In genomic region chr16:2497116-2497630, GRCh38 we compare ENCODE assay signal across 11 cellular contexts. TPM values are rescaled to one million over a fixed set of nuclear protein-coding genes. Genes with fewer than 3 reads are reported as not detected.
DNase-seq lines count a peak whose midpoint lies in the region; ATAC-seq and TF ChIP-seq lines count a peak whose summit lies in the region.
"Had no signal": no experiment of that assay in that cellular context is flagged by ENCODE, and none has a peak within 500 bp of the region (broad histone marks: within the 10 kb centered on the region; RNA-seq: fewer than 3 reads in every experiment).

No MANE protein-coding gene starts in this region.

- H2BK120ac ChIP-seq in IMR-90 (ENCODE audit: low read depth, low read length), result no peak overlapping the region

- H4K20me1 ChIP-seq in IMR-90 (ENCODE audit: insufficient read depth, low read length), result peaks cover 18% of the 10 kb centered on the region

- H3K14ac ChIP-seq in IMR-90 (replicated peaks; ENCODE audit: low read depth, low read length), result no peak overlapping the region

- no peak for DNase-seq in IMR-90
- DNase-seq in cerebellar cortex (ENCODE audit: low spot score), result peak; percentile 37
- DNase-seq in retina, result peak; percentile 47
- no peak for DNase-seq in tibial artery
- DNase-seq: DMS79 treated with DMSO at 0.1 percent for 48 hours, T-helper 1 cell had no signal

- H2BK5ac ChIP-seq in IMR-90 (ENCODE audit: low read depth, low read length, poor library complexity, severe bottlenecking), result no peak overlapping the region

- no peak overlapping the region for H3K23ac ChIP-seq in IMR-90 (ENCODE audit: low read depth, low read length)

- H3K27ac ChIP-seq in IMR-90 (ENCODE audit: insufficient read depth, low read length), result no peak overlapping the region
- H3K27ac ChIP-seq in tibial artery, result no peak overlapping the region

- H2BK15ac ChIP-seq in IMR-90 (ENCODE audit: low read depth, low read length), result no peak overlapping the region

- H3K79me1 ChIP-seq in IMR-90 (ENCODE audit: low read depth in 1 of 2, low read length in 2 of 2), result peaks cover 3 to 23% of the 10 kb centered on the region in 2 experiments

- no peak overlapping the region for H4K5ac ChIP-seq in IMR-90 (ENCODE audit: low read depth, low read length)

- H3K4me2 ChIP-seq in IMR-90 (ENCODE audit: low read depth, low read length), result no peak overlapping the region
- H3K4me2 ChIP-seq: GM23338 had no signal

- no peak overlapping the region for H2AK9ac ChIP-seq in IMR-90 (replicated peaks; ENCODE audit: low read depth, low read length, poor library complexity)

- POLR2A ChIA-PET in IMR-90 (lab: Charles Lee; ENCODE audit: unreplicated experiment), result no interaction called here

- H3K9me1 ChIP-seq in IMR-90 (ENCODE audit: insufficient read depth, low read length), result no peaks in the 10 kb centered on the region

- no peaks in the 10 kb centered on the region for H3K27me3 ChIP-seq in IMR-90 (ENCODE audit: control insufficient read depth, insufficient read depth, low read length)
- no peaks in the 10 kb centered on the region for H3K27me3 ChIP-seq in tibial artery

- H3K4ac ChIP-seq in IMR-90 (ENCODE audit: low read depth, low read length), result no peak overlapping the region

- no peak for ATAC-seq in IMR-90 (ENCODE audit: low read depth)
- no peak for ATAC-seq in HG02973 (IDR thresholded peaks at IDR 0.05; ENCODE audit: unreplicated experiment)
- ATAC-seq in esophagus mucosa, result no peak
- ATAC-seq: GM23338 had no signal

- H2AK5ac ChIP-seq in IMR-90 (ENCODE audit: low read depth, low read length), result no peak overlapping the region

- in situ Hi-C loops in IMR-90 (cut with MboI; ENCODE audit: low sequenced_read_pairs), result loop anchor here (5.0 kb wide), 1 partner anchor 155 kb away; the partner anchor contains the start of gene ABCA3

- H2AFZ ChIP-seq in IMR-90 (replicated peaks; ENCODE audit: low read length, poor library complexity), result peak overlapping the region; percentile 58
- H2AFZ ChIP-seq: GM23338 had no signal

- H3K4me1 ChIP-seq in IMR-90 (ENCODE audit: control insufficient read depth, insufficient read depth, low read length) (peaks cover 3% of the 10 kb centered on the region), tibial artery (peaks cover 0 to 59% (median 19%) of the 10 kb centered on the region in 4 donors)

- no peak for TF ChIP-seq RAD21 in IMR-90 (IDR thresholded peaks at IDR 0.05; ENCODE audit: low read length)

- no peak for TF ChIP-seq CTCF in IMR-90 (conservative IDR thresholded peaks at IDR 0.05; ENCODE audit: low read depth, low read length)
- no peak for TF ChIP-seq CTCF in tibial artery (IDR thresholded peaks at IDR 0.05)

- intact Hi-C loops in IMR-90 (cut with micrococcal nuclease), result no loop called here
- intact Hi-C loops in tibial artery (cut with DNase I; ENCODE audit: low total_unique reads), result no loop called here

- CTCF ChIA-PET in IMR-90 (lab: Yijun Ruan, JAX), result no interaction called here

- H4K91ac ChIP-seq in IMR-90 (ENCODE audit: insufficient read depth, low read depth, low read length), result no peak overlapping the region

- no peak overlapping the region for H3K9ac ChIP-seq in IMR-90 (ENCODE audit: low read depth, low read length)

- 57% methylated on average over 16 of the region's 21 CpGs; no CpG with 5 or more reads in 1 of the 2 experiments for WGBS in IMR-90 (ENCODE audit: extremely low coverage in 2 of 2, insufficient read length in 1 of 2), 2 experiments

- H3K56ac ChIP-seq in IMR-90 (ENCODE audit: extremely low read depth, insufficient read depth, low read length), result no peak overlapping the region

- H2BK20ac ChIP-seq in IMR-90 (ENCODE audit: low read depth, low read length), result no peak overlapping the region

- dilution Hi-C loops in IMR-90 (cut with HindIII; ENCODE audit: low sequenced_read_pairs, unreplicated experiment), result no loop called here

- no TSS peak for BruUV-seq in IMR-90 (replicated peaks; lab: Mats Ljungman, UMichigan)

- no peak overlapping the region for H4K8ac ChIP-seq in IMR-90 (ENCODE audit: low read depth in 2 of 2, low read length in 2 of 2)

- no peak for TF ChIP-seq POLR2A in IMR-90 (IDR thresholded peaks at IDR 0.05; ENCODE audit: low read depth, low read length)

- H3K36me3 ChIP-seq in IMR-90 (ENCODE audit: control insufficient read depth, insufficient read depth, low read length) (peaks cover 19% of the 10 kb centered on the region; the same call in 1 of the 2 replicates), tibial artery (peaks cover 0 to 22% (median 4%) of the 10 kb centered on the region in 3 donors)

- no peak overlapping the region for H3K18ac ChIP-seq in IMR-90 (ENCODE audit: low read depth, low read length)

- no peaks in the 10 kb centered on the region for H3K9me3 ChIP-seq in IMR-90 (ENCODE audit: control insufficient read depth, insufficient read depth, low read length)
- H3K9me3 ChIP-seq in tibial artery, result no peaks in the 10 kb centered on the region

- H3K4me3 ChIP-seq in IMR-90 (ENCODE audit: insufficient read depth, low read depth, low read length) (no peak overlapping the region), tibial artery (no peak overlapping the region)
- H3K4me3 ChIP-seq: GM23338 had no signal

TF ChIP-seq in IMR-90, 13 proteins besides CTCF, POLR2A, EP300 and RAD21:
- no peak for TF ChIP-seq USF2 (IDR thresholded peaks at IDR 0.05; ENCODE audit: low read depth, low read length)

RNA-seq across cellular contexts. Expression of gene ATP6V0C, which starts 16.6 kb away (rescaled TPM):
- 8.4 and 8.6 TPM in 2 replicates for total RNA-seq in IMR-90 (2012; rRNA removed)
- polyA plus RNA-seq in IMR-90 (2012; rRNA removed), result 107 and 108 TPM in 2 replicates
- polyA plus RNA-seq in IMR-90 (2012; cell fraction: cytosol; rRNA removed), result 182 and 333 TPM in 2 replicates
- polyA plus RNA-seq in IMR-90 (2012; cell fraction: nucleus; rRNA removed; ENCODE audit: low replicate concordance), result 64.7 and 163 TPM in 2 replicates
- 205 TPM for total RNA-seq in esophagus mucosa

RNA-seq across cellular contexts. Expression of gene TBC1D24, which starts 22.2 kb away (rescaled TPM):
- total RNA-seq in IMR-90 (2012; rRNA removed) (7.5 and 8.6 TPM in 2 replicates), esophagus mucosa (2.0 TPM)
- polyA plus RNA-seq in IMR-90 (2012; rRNA removed), result 13.4 and 16.2 TPM in 2 replicates
- 6.5 and 11.7 TPM in 2 replicates for polyA plus RNA-seq in IMR-90 (2012; cell fraction: cytosol; rRNA removed)
- 28.4 and 53.0 TPM in 2 replicates for polyA plus RNA-seq in IMR-90 (2012; cell fraction: nucleus; rRNA removed; ENCODE audit: low replicate concordance)

RNA-seq across cellular contexts. Expression of gene AMDHD2, which starts 23.0 kb away (rescaled TPM):
- total RNA-seq in IMR-90 (2012; rRNA removed), result 10.0 and 10.6 TPM in 2 replicates
- 30.3 and 30.8 TPM in 2 replicates for polyA plus RNA-seq in IMR-90 (2012; rRNA removed)
- 11.5 and 21.8 TPM in 2 replicates for polyA plus RNA-seq in IMR-90 (2012; cell fraction: cytosol; rRNA removed)
- polyA plus RNA-seq in IMR-90 (2012; cell fraction: nucleus; rRNA removed; ENCODE audit: low replicate concordance), result 189 and 533 TPM in 2 replicates
- total RNA-seq in esophagus mucosa, result 19.0 TPM

RNA-seq across cellular contexts. Expression of gene NTN3, which starts 26.1 kb away (rescaled TPM):
- total RNA-seq in IMR-90 (2012; rRNA removed), result 0.18 and 0.28 TPM in 2 replicates
- 0.38 and 0.72 TPM in 2 replicates for polyA plus RNA-seq in IMR-90 (2012; rRNA removed)
- polyA plus RNA-seq in IMR-90 (2012; cell fraction: cytosol; rRNA removed), result 0.44 and 0.96 TPM in 2 replicates
- polyA plus RNA-seq in IMR-90 (2012; cell fraction: nucleus; rRNA removed; ENCODE audit: low replicate concordance), result 0.72 and 2.1 TPM in 2 replicates
- 0.08 TPM for total RNA-seq in esophagus mucosa

RNA-seq across cellular contexts. Expression of gene CEMP1, which starts 34.0 kb away (rescaled TPM):
- total RNA-seq in IMR-90 (2012; rRNA removed) (not detected in 2 replicates), esophagus mucosa (not detected)
- polyA plus RNA-seq in IMR-90 (2012; rRNA removed), result not detected in 2 replicates
- polyA plus RNA-seq in IMR-90 (2012; cell fraction: cytosol; rRNA removed), result not detected in 2 replicates
- polyA plus RNA-seq in IMR-90 (2012; cell fraction: nucleus; rRNA removed; ENCODE audit: low replicate concordance), result not detected in 2 replicates
- total RNA-seq: epithelial cell of proximal tubule, renal cortical epithelial cell had no signal

Comparison
In these comparisons a context has a peak if more than half of its experiments do, and no peak if none do; other contexts are left out.
1. DNase-seq: peak in cerebellar cortex (single experiment) and retina (single experiment); none in IMR-90 (single experiment) and tibial artery (0 of 2).
2. RNA of gene ATP6V0C, which starts 16.6 kb away (total RNA-seq): 205 TPM in esophagus mucosa (single experiment); 8.4 to 8.6 TPM in IMR-90; every median in the first group is over 10 times any median in the second.